11 cellular contexts compared by ENCODE assay signal in genomic region chr16:89482087-89482823, GRCh38. TPM values are rescaled to one million over a fixed set of nuclear protein-coding genes. Genes with fewer than 3 reads are reported as not detected.
DNase-seq lines count a peak whose midpoint lies in the region; ATAC-seq and TF ChIP-seq lines count a peak whose summit lies in the region.
"Had no signal": no experiment of that assay in that cellular context is flagged by ENCODE, and none has a peak within 500 bp of the region (broad histone marks: within the 10 kb centered on the region; RNA-seq: fewer than 3 reads in every experiment).

No MANE protein-coding gene starts in this region.

- TF ChIP-seq CTCF in adrenal gland (IDR thresholded peaks at IDR 0.05), result no peak

- peak overlapping the region; percentile 82 for H3K27ac Mint-ChIP-seq in stimulated activated naive CD8-positive, alpha-beta T cell treated with anti-CD3 and anti-CD28 coated beads, Interleukin-15, Interleukin-2, amounts not matched to agents 100 ng/mL and 50 ng/mL, for 24 hours

- H3K4me3 Mint-ChIP-seq in stimulated activated naive CD8-positive, alpha-beta T cell treated with anti-CD3 and anti-CD28 coated beads, Interleukin-15, Interleukin-2, amounts not matched to agents 100 ng/mL and 50 ng/mL, for 24 hours, result peak overlapping the region; percentile 56

- H3K27ac ChIP-seq in adrenal gland, result peak overlapping the region in 3 of 5 donors; percentile 28 to 51 (median 35)
- H3K27ac ChIP-seq in mucosa of rectum (ENCODE audit: low read depth in 2 of 2, low read length in 2 of 2), result peak overlapping the region; percentile 81 to 83
- H3K27ac ChIP-seq: HL-60 had no signal

- H3K4me3 ChIP-seq in adrenal gland (no peak overlapping the region), mucosa of rectum (ENCODE audit: low read length in 2 of 2) (peak overlapping the region; percentile 20 to 28)

- no peak for ATAC-seq in stimulated activated naive CD8-positive, alpha-beta T cell treated with anti-CD3 and anti-CD28 coated beads, Interleukin-15, Interleukin-2, amounts not matched to agents 100 U/mL and 50 U/mL, for 24 hours
- ATAC-seq in GM18519 (IDR thresholded peaks at IDR 0.05; ENCODE audit: low FRiP score, unreplicated experiment) (no peak), HG03025 (IDR thresholded peaks at IDR 0.05; ENCODE audit: low FRiP score, unreplicated experiment) (no peak)
- ATAC-seq: left lobe of liver had no signal

- no peaks in the 10 kb centered on the region for H3K9me3 ChIP-seq in adrenal gland (replicated peaks in 1 of 3)
- H3K9me3 ChIP-seq in mucosa of rectum (ENCODE audit: control insufficient read depth in 2 of 2, low read length in 2 of 2), result no peaks in the 10 kb centered on the region
- H3K9me3 ChIP-seq: Caco-2 had no signal

- no peaks in the 10 kb centered on the region for H3K27me3 ChIP-seq in adrenal gland
- no peaks in the 10 kb centered on the region for H3K27me3 ChIP-seq in mucosa of rectum (ENCODE audit: control insufficient read depth in 2 of 2, insufficient read depth in 2 of 2, low read length in 2 of 2)

- intact Hi-C loops in adrenal gland (cut with DNase I), result loop anchor here in 1 of 2 donors (10.0 kb wide), 1 partner anchor 77 kb away; no protein-coding TSS in a partner anchor

- no peak for DNase-seq in stimulated activated naive CD8-positive, alpha-beta T cell treated with anti-CD3 and anti-CD28 coated beads, Interleukin-15, Interleukin-2, amounts not matched to agents 100 U/mL and 50 U/mL, for 24 hours
- DNase-seq in adrenal gland, result peak in 1 of 7 donors; percentile 38
- DNase-seq in stimulated activated CD4-positive, alpha-beta T cell treated with anti-CD3 and anti-CD28 coated beads, Interleukin-4, amount 100 ng/mL, for 4 hours, result no peak
- DNase-seq in NCI-H524 (lab: John Stamatoyannopoulos, UW), result no peak
- DNase-seq: Caco-2 had no signal

- H3K4me1 Mint-ChIP-seq in stimulated activated naive CD8-positive, alpha-beta T cell treated with anti-CD3 and anti-CD28 coated beads, Interleukin-15, Interleukin-2, amounts not matched to agents 100 ng/mL and 50 ng/mL, for 24 hours (ENCODE audit: low read depth), result peaks cover 96% of the 10 kb centered on the region

- no peak for TF ChIP-seq POLR2A in adrenal gland (IDR thresholded peaks at IDR 0.05)

- H3K4me1 ChIP-seq in adrenal gland (replicated peaks in 1 of 2), result peaks cover 38 to 76% of the 10 kb centered on the region in 2 donors
- peaks cover 43 to 57% of the 10 kb centered on the region in 2 donors for H3K4me1 ChIP-seq in mucosa of rectum (ENCODE audit: control insufficient read depth in 2 of 2, insufficient read depth in 2 of 2, low read length in 2 of 2)

- WGBS in adrenal gland, 4 donors, result 41 to 52% (median 48%) methylated on average over 14 of the region's 14 CpGs

- H3K9ac ChIP-seq in mucosa of rectum (ENCODE audit: low read depth in 1 of 2, low read length in 2 of 2), result peak overlapping the region; percentile 27 to 55

- no peaks in the 10 kb centered on the region for H3K27me3 Mint-ChIP-seq in stimulated activated naive CD8-positive, alpha-beta T cell treated with anti-CD3 and anti-CD28 coated beads, Interleukin-15, Interleukin-2, amounts not matched to agents 100 ng/mL and 50 ng/mL, for 24 hours

- peaks cover 53% of the 10 kb centered on the region for H3K36me3 Mint-ChIP-seq in stimulated activated naive CD8-positive, alpha-beta T cell treated with anti-CD3 and anti-CD28 coated beads, Interleukin-15, Interleukin-2, amounts not matched to agents 100 ng/mL and 50 ng/mL, for 24 hours (ENCODE audit: low read depth)

- no peaks in the 10 kb centered on the region for H3K9me3 Mint-ChIP-seq in stimulated activated naive CD8-positive, alpha-beta T cell treated with anti-CD3 and anti-CD28 coated beads, Interleukin-15, Interleukin-2, amounts not matched to agents 100 ng/mL and 50 ng/mL, for 24 hours

- no peaks in the 10 kb centered on the region for H3K36me3 ChIP-seq in adrenal gland (replicated peaks in 1 of 2)
- no peaks in the 10 kb centered on the region for H3K36me3 ChIP-seq in mucosa of rectum (ENCODE audit: control insufficient read depth in 2 of 2, insufficient read depth in 2 of 2, low read length in 2 of 2)

RNA-seq across cellular contexts. Expression of gene ANKRD11, which starts 8.1 kb away (rescaled TPM):
- total RNA-seq in adrenal gland, result 100 to 1,000 TPM in 3 of 8 donors, 10 to 100 TPM in 5; 57.0 to 127 (median 90.7) TPM
- polyA plus RNA-seq in adrenal gland, result 100 to 1,000 TPM in 1 of 3 donors, 10 to 100 TPM in 2; 56.3 to 125 (median 76.6) TPM

RNA-seq across cellular contexts. Expression of gene SPG7, which starts 25.9 kb away (rescaled TPM):
- 100 to 1,000 TPM in 7 of 8 donors, 10 to 100 TPM in 1; 91.0 to 246 (median 134) TPM for total RNA-seq in adrenal gland
- 100 to 1,000 TPM in 2 of 3 donors, 10 to 100 TPM in 1; 57.1 to 250 (median 247) TPM for polyA plus RNA-seq in adrenal gland

Comparison
In these comparisons a context has a peak if more than half of its experiments do, and no peak if none do; other contexts are left out.
1. H3K4me3 ChIP-seq: peak in mucosa of rectum (2 of 2); none in adrenal gland (0 of 4).